Comparison of ENCODE assay signal across 13 cellular contexts in the genomic region with DNA sequence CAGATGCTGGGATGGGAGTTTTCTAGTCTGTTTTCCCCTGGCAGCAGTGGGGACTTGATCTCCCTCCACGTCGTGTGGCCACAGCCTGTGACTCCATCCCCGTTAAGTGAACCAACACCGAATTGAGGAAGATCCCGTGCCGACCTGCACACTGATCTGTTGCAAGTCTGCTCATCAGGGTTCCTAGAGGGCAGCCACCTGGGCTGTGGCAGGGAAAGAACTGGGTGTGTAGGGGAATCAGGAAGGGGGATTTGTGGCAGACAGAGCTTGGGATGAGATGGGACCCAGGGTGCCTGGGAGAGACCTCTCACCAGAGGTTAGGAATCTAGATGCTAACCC. TPM values are rescaled to one million over a fixed set of nuclear protein-coding genes. Genes with fewer than 3 reads are reported as not detected.
DNase-seq lines count a peak whose midpoint lies in the region; ATAC-seq and TF ChIP-seq lines count a peak whose summit lies in the region.
"Had no signal": no experiment of that assay in that cellular context is flagged by ENCODE, and none has a peak within 500 bp of the region (broad histone marks: within the 10 kb centered on the region; RNA-seq: fewer than 3 reads in every experiment).

No MANE protein-coding gene starts in this region.

- H3K36me3 ChIP-seq in CD8-positive, alpha-beta memory T cell (ENCODE audit: insufficient read depth, low read length): no peaks in the 10 kb centered on the region
- no peaks in the 10 kb centered on the region for H3K36me3 ChIP-seq in Panc1 (ENCODE audit: control insufficient read depth, insufficient read depth, low read length)
- no peaks in the 10 kb centered on the region for H3K36me3 ChIP-seq in brain microvascular endothelial cell (replicated peaks)
- H3K36me3 ChIP-seq: BLaER1, right atrium auricular region, tibial artery had no signal

- BruUV-seq in Panc1 (replicated peaks; lab: Mats Ljungman, UMichigan): no TSS peak

- peaks cover 65 to 78% (median 69%) of the 10 kb centered on the region in 3 donors for H3K4me1 Mint-ChIP-seq in CD8-positive, alpha-beta memory T cell
- peaks cover 74 to 77% of the 10 kb centered on the region in 2 donors for H3K4me1 Mint-ChIP-seq in immature natural killer cell

- DNase-seq in CD8-positive, alpha-beta memory T cell: no peak
- no peak for DNase-seq in Panc1 (ENCODE audit: low read depth, low spot score)
- DNase-seq in immature natural killer cell: no peak
- no peak for DNase-seq in brain microvascular endothelial cell
- no peak for DNase-seq in stimulated activated CD4-positive, alpha-beta T cell treated with anti-CD3 and anti-CD28 coated beads, Interleukin-1b, Interleukin-23, amount 100 ng/mL, for 48 hours
- DNase-seq: hypothalamus, left colon, tibial artery had no signal

- ATAC-seq in GM19463 (IDR thresholded peaks at IDR 0.05; ENCODE audit: unreplicated experiment) (peak; percentile 19), Panc1 (no peak), GM18861 (IDR thresholded peaks at IDR 0.05; ENCODE audit: unreplicated experiment) (no peak)
- ATAC-seq: left colon had no signal

- TF ChIP-seq CTCF in Panc1 (IDR thresholded peaks at IDR 0.05) (no peak), brain microvascular endothelial cell (IDR thresholded peaks at IDR 0.05; ENCODE audit: low read depth, low read length, missing control alignments) (no peak)

- intact Hi-C loops in Panc1 (cut with micrococcal nuclease; ENCODE audit: unreplicated experiment): no loop called here

- H3K9me3 ChIP-seq in CD8-positive, alpha-beta memory T cell (ENCODE audit: low read length): no peaks in the 10 kb centered on the region
- no peaks in the 10 kb centered on the region for H3K9me3 ChIP-seq in Panc1 (ENCODE audit: control insufficient read depth, insufficient read depth, low read depth, low read length)
- H3K9me3 ChIP-seq: tibial artery had no signal

- in situ Hi-C loops in Panc1 (cut with HindIII; ENCODE audit: low pct_unique_long_range_greater_than_20kb, low sequenced_read_pairs) (no loop called here), brain microvascular endothelial cell (cut with HindIII; ENCODE audit: low pct_ligation_motif_present, low sequenced_read_pairs) (no loop called here)

- peaks cover 38% of the 10 kb centered on the region for H3K4me1 ChIP-seq in CD8-positive, alpha-beta memory T cell (ENCODE audit: insufficient read depth, low read length)
- H3K4me1 ChIP-seq in Panc1 (ENCODE audit: control insufficient read depth, insufficient read depth, low read length): peaks cover 30% of the 10 kb centered on the region

- peak overlapping the region; percentile 91 to 99 (median 98) for H3K27ac Mint-ChIP-seq in CD8-positive, alpha-beta memory T cell
- peak overlapping the region; percentile 84 to 99 (median 94) for H3K27ac Mint-ChIP-seq in immature natural killer cell

- peak overlapping the region; percentile 61 to 88 (median 78) for H3K4me3 Mint-ChIP-seq in CD8-positive, alpha-beta memory T cell
- H3K4me3 Mint-ChIP-seq in immature natural killer cell: peak overlapping the region; percentile 76 to 86 (median 81)

- POLR2A ChIA-PET in CD8-positive, alpha-beta memory T cell (lab: Charles Lee): interaction anchor here (1.0 to 1.7 kb wide), 3 partner anchors 24 to 40 kb away, joined by 3 to 7 read pairs (median 3); no protein-coding TSS in a partner anchor
- POLR2A ChIA-PET in Panc1 (lab: Charles Lee): no interaction called here

- H3K27me3 ChIP-seq in CD8-positive, alpha-beta memory T cell (ENCODE audit: insufficient read depth, low read length, poor library complexity, severe bottlenecking): no peaks in the 10 kb centered on the region
- H3K27me3 ChIP-seq in Panc1 (ENCODE audit: control insufficient read depth, insufficient read depth, low read length) (no peaks in the 10 kb centered on the region), brain microvascular endothelial cell (replicated peaks) (peaks cover 42% of the 10 kb centered on the region)
- H3K27me3 ChIP-seq: BLaER1 had no signal

- H3K36me3 Mint-ChIP-seq in CD8-positive, alpha-beta memory T cell: no peaks in the 10 kb centered on the region
- H3K36me3 Mint-ChIP-seq in immature natural killer cell: no peaks in the 10 kb centered on the region

- peak overlapping the region; percentile 63 for H3K27ac ChIP-seq in CD8-positive, alpha-beta memory T cell (ENCODE audit: low read depth, low read length)
- H3K27ac ChIP-seq in Panc1 (ENCODE audit: low read length) (peak overlapping the region; percentile 23; the same call in 1 of the 2 replicates), brain microvascular endothelial cell (no peak overlapping the region)
- H3K27ac ChIP-seq: BLaER1, right atrium auricular region, tibial artery had no signal

- peaks cover 2 to 3% of the 10 kb centered on the region in 2 donors for H3K27me3 Mint-ChIP-seq in CD8-positive, alpha-beta memory T cell
- H3K27me3 Mint-ChIP-seq in immature natural killer cell (ENCODE audit: low read depth in 3 of 3): peaks cover 12 to 17% (median 13%) of the 10 kb centered on the region in 3 donors

- CTCF ChIA-PET in CD8-positive, alpha-beta memory T cell (lab: Charles Lee): interaction anchor here (1.1 to 9.0 kb wide), 4 partner anchors 41 to 83 kb away, joined by 3 to 146 read pairs (median 6); no protein-coding TSS in a partner anchor
- CTCF ChIA-PET in Panc1 (lab: Charles Lee): interaction anchor here (0.6 to 1.0 kb wide), 2 partner anchors 146 to 376 kb away, joined by 3 read pairs; no protein-coding TSS in a partner anchor

- H3K4me3 ChIP-seq in CD8-positive, alpha-beta memory T cell (ENCODE audit: low read length): peak overlapping the region; percentile 41
- H3K4me3 ChIP-seq in Panc1 (ENCODE audit: low read depth in 2 of 2, low read length in 2 of 2) (no peak overlapping the region), brain microvascular endothelial cell (ENCODE audit: low read depth, low read length) (no peak overlapping the region)
- H3K4me3 ChIP-seq: BLaER1, right atrium auricular region, tibial artery had no signal

- no peaks in the 10 kb centered on the region for H3K9me3 Mint-ChIP-seq in CD8-positive, alpha-beta memory T cell
- H3K9me3 Mint-ChIP-seq in immature natural killer cell: no peaks in the 10 kb centered on the region

RNA-seq across cellular contexts. Expression of a gene that starts 23.2 kb away (rescaled TPM):
- total RNA-seq in CD8-positive, alpha-beta memory T cell: 1 to 10 TPM; 1.4 to 1.6 TPM
- 0.43 TPM for polyA plus RNA-seq in CD8-positive, alpha-beta memory T cell
- 7.0 TPM for total RNA-seq in Panc1 (2021; ENCODE audit: unreplicated experiment)
- 6.7 TPM for polyA plus RNA-seq in Panc1 (2012; ENCODE audit: insufficient read length)
- polyA plus RNA-seq in immature natural killer cell: under 1 TPM in 2 of 3 donors, not detected in 1; 0.61 to 0.74 TPM

RNA-seq across cellular contexts. Expression of a gene that starts 25.4 kb away (rescaled TPM):
- total RNA-seq in CD8-positive, alpha-beta memory T cell: under 1 TPM in 1 of 2 experiments, not detected in 1; 0.09 TPM
- polyA plus RNA-seq in CD8-positive, alpha-beta memory T cell: not detected
- total RNA-seq in Panc1 (2021; ENCODE audit: unreplicated experiment): 0.31 TPM
- polyA plus RNA-seq in Panc1 (2012; ENCODE audit: insufficient read length): not detected
- polyA plus RNA-seq in immature natural killer cell: not detected

RNA-seq across cellular contexts. Expression of a gene that starts 59.4 kb away (rescaled TPM):
- total RNA-seq in CD8-positive, alpha-beta memory T cell: under 1 TPM in 1 of 2 experiments, not detected in 1; 0.55 TPM
- not detected for polyA plus RNA-seq in CD8-positive, alpha-beta memory T cell
- not detected for total RNA-seq in Panc1 (2021; ENCODE audit: unreplicated experiment)
- polyA plus RNA-seq in Panc1 (2012; ENCODE audit: insufficient read length): not detected
- not detected for polyA plus RNA-seq in immature natural killer cell
- total RNA-seq: M059J, right atrium auricular region had no signal
